ENCODE assay signal across 28 cellular contexts in the genomic region with DNA sequence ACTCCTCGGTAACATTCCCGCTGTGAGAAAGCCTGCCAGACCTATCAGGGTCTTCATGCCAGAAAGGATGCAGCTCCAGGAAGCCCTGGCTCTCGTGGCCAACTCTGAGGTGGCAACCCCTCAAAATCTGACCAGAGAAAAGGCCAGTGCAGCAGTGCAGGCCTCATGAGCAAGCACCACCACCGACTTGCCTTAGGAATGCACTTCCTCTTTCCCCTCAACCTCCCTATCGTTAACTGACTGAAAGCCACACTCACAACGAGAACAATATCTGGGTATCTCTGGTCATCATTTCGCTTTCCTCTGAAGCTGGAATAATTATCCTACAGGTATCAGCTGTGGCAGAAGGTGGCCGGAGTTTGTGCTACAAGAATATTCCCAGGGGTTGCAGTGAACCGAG.
"Had no signal": no experiment of that assay in that cellular context is flagged by ENCODE, and none has a peak within 500 bp of the region (broad histone marks: within the 10 kb centered on the region; RNA-seq: fewer than 3 reads in every experiment).

No MANE protein-coding gene starts in this region.

- H3K27me3 ChIP-seq: colonic mucosa had no signal

- H3K9me3 Mint-ChIP-seq: activated naive CD4-positive, alpha-beta T cell treated with anti-CD3 and anti-CD28 coated beads, Interleukin-2, amount 50 U/mL, for 24 hours; activated T-cell treated with anti-CD3 and anti-CD28 coated beads, Interleukin-2, amount 50 U/mL, for 24 hours; activated T-helper 1 cell treated with anti-CD3 and anti-CD28 coated beads, Interleukin-12 subunit alpha, Interleukin-12 subunit beta, Interleukin-2, Interleukin-4 antibody, amounts not matched to agents 30 ng/mL and 10 ng/mL and 1 ng/mL, durations not matched to agents 14 hours and 24 hours and 36 hours had no signal

- H3K4me3 ChIP-seq: breast epithelium, colonic mucosa, PC-9 had no signal

- H3K4me1 Mint-ChIP-seq: activated naive CD4-positive, alpha-beta T cell treated with anti-CD3 and anti-CD28 coated beads, Interleukin-2, amount 50 U/mL, for 24 hours; T-helper 17 cell had no signal

- DNase-seq: activated CD4-positive, alpha-beta T cell treated with anti-CD3 and anti-CD28 coated beads for 48 hours; activated CD4-positive, alpha-beta T cell treated with anti-CD3 and anti-CD28 coated beads, Interleukin-2, amount 50 U/mL, for 4 hours; activated CD8-positive, alpha-beta memory T cell treated with anti-CD3 and anti-CD28 coated beads, Interleukin-2, amount 50 U/mL, for 48 hours; activated CD8-positive, alpha-beta T cell treated with anti-CD3 and anti-CD28 coated beads, Interleukin-2, amount 10 ng/mL, durations not matched to agents 7 days and 5 days; activated effector memory CD4-positive, alpha-beta T cell treated with Interleukin-2 at 50 U/mL for 16 hours; activated naive CD4-positive, alpha-beta T cell; activated T-cell treated with anti-CD3 and anti-CD28 coated beads, Interleukin-2, amount 50 U/mL, for 24 hours; aorta; caudate nucleus; colonic mucosa; NCI-H1092 treated with DMSO at 0.1 percent for 48 hours; NCI-H1417 treated with DMSO at 0.1 percent for 48 hours; NCI-H1694; NCI-H2029; NCI-H2107; NCI-H2171 treated with DMSO at 0.1 percent for 48 hours; NCI-H226; NCI-H526; NCI-H774; PC-9; SHP77 treated with DMSO at 0.1 percent for 48 hours; T-helper 17 cell; T-helper 9 cell had no signal

- H3K4me3 Mint-ChIP-seq: activated CD8-positive, alpha-beta T cell treated with anti-CD3 and anti-CD28 coated beads, Interleukin-2, amount 10 ng/mL, durations not matched to agents 7 days and 5 days; activated naive CD4-positive, alpha-beta T cell treated with anti-CD3 and anti-CD28 coated beads, Interleukin-2, amount 50 U/mL, for 24 hours; activated T-cell treated with anti-CD3 and anti-CD28 coated beads, Interleukin-2, amount 50 U/mL, for 24 hours; activated T-helper 1 cell treated with anti-CD3 and anti-CD28 coated beads, Interleukin-12 subunit alpha, Interleukin-12 subunit beta, Interleukin-2, Interleukin-4 antibody, amounts not matched to agents 30 ng/mL and 10 ng/mL and 1 ng/mL, durations not matched to agents 14 hours and 24 hours and 36 hours; T-helper 17 cell had no signal

- FAIRE-seq: TTC549 had no signal

- H3K27me3 Mint-ChIP-seq: T-helper 17 cell had no signal

- H3K27ac Mint-ChIP-seq: activated CD8-positive, alpha-beta T cell treated with anti-CD3 and anti-CD28 coated beads, Interleukin-2, amount 10 ng/mL, durations not matched to agents 7 days and 5 days; activated naive CD4-positive, alpha-beta T cell treated with anti-CD3 and anti-CD28 coated beads, Interleukin-2, amount 50 U/mL, for 24 hours; activated T-cell treated with anti-CD3 and anti-CD28 coated beads, Interleukin-2, amount 50 U/mL, for 24 hours; activated T-helper 1 cell treated with anti-CD3 and anti-CD28 coated beads, Interleukin-12 subunit alpha, Interleukin-12 subunit beta, Interleukin-2, Interleukin-4 antibody, amounts not matched to agents 30 ng/mL and 10 ng/mL and 1 ng/mL, durations not matched to agents 14 hours and 24 hours and 36 hours; T-helper 17 cell had no signal

- H3K4me2 ChIP-seq: PC-9 had no signal

- H3K36me3 ChIP-seq: breast epithelium, colonic mucosa had no signal

- H3K9me3 ChIP-seq: breast epithelium, colonic mucosa had no signal

- H2AFZ ChIP-seq: PC-9 had no signal

- H3K27ac ChIP-seq: breast epithelium, colonic mucosa, PC-9 had no signal

- H3K4me1 ChIP-seq: breast epithelium, colonic mucosa had no signal

- H3K36me3 Mint-ChIP-seq: activated naive CD4-positive, alpha-beta T cell treated with anti-CD3 and anti-CD28 coated beads, Interleukin-2, amount 50 U/mL, for 24 hours had no signal

- ATAC-seq: activated CD4-positive, CD25-positive, alpha-beta regulatory T cell treated with anti-CD3 and anti-CD28 coated beads, Interleukin-2, amount 50 U/mL, for 24 hours; activated CD8-positive, alpha-beta T cell treated with anti-CD3 and anti-CD28 coated beads, Interleukin-2, amount 10 ng/mL, durations not matched to agents 7 days and 5 days; T-helper 17 cell had no signal
